In the genomic region with DNA sequence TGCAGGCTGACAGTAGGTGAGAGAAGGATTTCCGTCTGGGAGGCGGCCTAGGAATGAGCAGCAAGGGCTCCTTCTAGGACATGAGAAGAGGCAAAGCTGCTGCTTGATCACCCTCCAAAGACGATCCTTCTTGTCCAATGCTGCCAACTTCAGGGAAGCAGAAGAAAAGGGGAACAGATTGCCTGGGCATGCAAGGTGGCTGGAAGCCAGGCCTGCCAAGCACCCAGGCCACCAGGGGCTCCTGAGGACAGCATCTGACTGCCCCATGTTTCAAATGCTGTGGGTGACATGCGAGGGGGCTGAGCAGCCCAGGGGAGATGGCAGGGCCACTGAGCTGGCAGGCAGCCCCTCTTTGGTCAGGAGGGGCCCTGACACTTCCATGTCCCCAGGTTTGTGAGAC, we compare ENCODE assay signal across 22 cellular contexts. TPM values are rescaled to one million over a fixed set of nuclear protein-coding genes. Genes with fewer than 3 reads are reported as not detected.
A peak's percentile ranks its signal among the peaks of the same experiment; 100 is the strongest.
DNase-seq lines count a peak whose midpoint lies in the region; ATAC-seq and TF ChIP-seq lines count a peak whose summit lies in the region.
"Had no signal": no experiment of that assay in that cellular context is flagged by ENCODE, and none has a peak within 500 bp of the region (broad histone marks: within the 10 kb centered on the region; RNA-seq: fewer than 3 reads in every experiment).

No MANE protein-coding gene starts in this region.

- H3K36me3 Mint-ChIP-seq in brain = no peaks in the 10 kb centered on the region
- no peaks in the 10 kb centered on the region for H3K36me3 Mint-ChIP-seq in activated CD8-positive, alpha-beta T cell treated with anti-CD3 and anti-CD28 coated beads, Interleukin-2, amount 10 ng/mL, durations not matched to agents 7 days and 5 days (ENCODE audit: low read depth)
- H3K36me3 Mint-ChIP-seq: IgD-negative memory B cell had no signal

- peak overlapping the region in 3 of 5 experiments; percentile 63 to 91 (median 83) for H3K27ac Mint-ChIP-seq in brain
- H3K27ac Mint-ChIP-seq in activated CD8-positive, alpha-beta T cell treated with anti-CD3 and anti-CD28 coated beads, Interleukin-2, amount 10 ng/mL, durations not matched to agents 7 days and 5 days = no peak overlapping the region
- H3K27ac Mint-ChIP-seq: CD4-positive, alpha-beta T cell; GM23338 had no signal

- TF ChIP-seq CTCF in brain (conservative IDR thresholded peaks at IDR 0.05) (no peak), prostate gland (IDR thresholded peaks at IDR 0.05) (no peak), lower leg skin (IDR thresholded peaks at IDR 0.05) (no peak)

- no peak overlapping the region for H3K27ac ChIP-seq in prostate gland

- CTCF ChIA-PET in activated CD8-positive, alpha-beta T cell treated with anti-CD3 and anti-CD28 coated beads, Interleukin-2, amount 10 ng/mL, durations not matched to agents 7 days and 5 days (lab: Charles Lee) = no interaction called here

- no peak for TF ChIP-seq POLR2A in prostate gland (IDR thresholded peaks at IDR 0.05)
- no peak for TF ChIP-seq POLR2A in lower leg skin (IDR thresholded peaks at IDR 0.05)

- H3K4me1 ChIP-seq in iPS-15b (ENCODE audit: control insufficient read depth, insufficient read depth, low read length) (no peaks in the 10 kb centered on the region), prostate gland (replicated peaks) (no peaks in the 10 kb centered on the region)

- peaks cover 4% of the 10 kb centered on the region for H3K27me3 Mint-ChIP-seq in brain
- peaks cover 14% of the 10 kb centered on the region for H3K27me3 Mint-ChIP-seq in activated CD8-positive, alpha-beta T cell treated with anti-CD3 and anti-CD28 coated beads, Interleukin-2, amount 10 ng/mL, durations not matched to agents 7 days and 5 days (ENCODE audit: low read depth)

- no peaks in the 10 kb centered on the region for H3K9me3 Mint-ChIP-seq in brain
- no peaks in the 10 kb centered on the region for H3K9me3 Mint-ChIP-seq in activated CD8-positive, alpha-beta T cell treated with anti-CD3 and anti-CD28 coated beads, Interleukin-2, amount 10 ng/mL, durations not matched to agents 7 days and 5 days (ENCODE audit: insufficient read depth)
- H3K9me3 Mint-ChIP-seq: CD4-positive, alpha-beta T cell; GM23338 had no signal

- H3K9me3 ChIP-seq in iPS-15b (ENCODE audit: control insufficient read depth, insufficient read depth, low read length) (no peaks in the 10 kb centered on the region), prostate gland (no peaks in the 10 kb centered on the region)
- H3K9me3 ChIP-seq: Caco-2 had no signal

- H3K27me3 ChIP-seq in iPS-15b (ENCODE audit: control insufficient read depth, insufficient read depth, low read length) = no peaks in the 10 kb centered on the region
- no peaks in the 10 kb centered on the region for H3K27me3 ChIP-seq in prostate gland (replicated peaks; ENCODE audit: insufficient read depth)

- no peak overlapping the region for H3K4me3 Mint-ChIP-seq in brain
- no peak overlapping the region for H3K4me3 Mint-ChIP-seq in activated CD8-positive, alpha-beta T cell treated with anti-CD3 and anti-CD28 coated beads, Interleukin-2, amount 10 ng/mL, durations not matched to agents 7 days and 5 days
- H3K4me3 Mint-ChIP-seq: CD4-positive, alpha-beta T cell; GM23338; IgD-negative memory B cell had no signal

- peaks cover 51% of the 10 kb centered on the region for H3K4me1 Mint-ChIP-seq in brain
- no peaks in the 10 kb centered on the region for H3K4me1 Mint-ChIP-seq in activated CD8-positive, alpha-beta T cell treated with anti-CD3 and anti-CD28 coated beads, Interleukin-2, amount 10 ng/mL, durations not matched to agents 7 days and 5 days (ENCODE audit: low read depth)

- POLR2A ChIA-PET in activated CD8-positive, alpha-beta T cell treated with anti-CD3 and anti-CD28 coated beads, Interleukin-2, amount 10 ng/mL, durations not matched to agents 7 days and 5 days (lab: Charles Lee) = no interaction called here

- intact Hi-C loops in prostate gland (cut with DNase I) = no loop called here
- intact Hi-C loops in lower leg skin (cut with DNase I; ENCODE audit: low total_unique reads) = no loop called here

- peak overlapping the region; percentile 12 for H3K9ac ChIP-seq in iPS-15b (ENCODE audit: low read depth, low read length)

- DNase-seq in NCI-H1694 treated with DMSO at 0.1 percent for 48 hours (lab: John Stamatoyannopoulos, UW) (peak; percentile 13), NCI-H1694 (lab: John Stamatoyannopoulos, UW) (no peak), prostate gland (ENCODE audit: low spot score) (peak; percentile 50), lower leg skin (ENCODE audit: low spot score in 2 of 2) (no peak), HCEC 1CT (no peak)
- DNase-seq in activated CD8-positive, alpha-beta T cell treated with anti-CD3 and anti-CD28 coated beads, Interleukin-2, amount 10 ng/mL, durations not matched to agents 7 days and 5 days = no peak
- DNase-seq: Caco-2; CD4-positive, alpha-beta T cell; EL; Karpas-422; NCI-H1092 treated with DMSO at 0.1 percent for 48 hours; NCI-H146; NCI-H2081 treated with DMSO at 0.1 percent for 48 hours; NCI-H510A; NCI-H748 treated with DMSO at 0.1 percent for 48 hours; SIG-M5 had no signal

- no peak for ATAC-seq in activated CD8-positive, alpha-beta T cell treated with anti-CD3 and anti-CD28 coated beads, Interleukin-2, amount 10 ng/mL, durations not matched to agents 7 days and 5 days
- ATAC-seq: GM23338 had no signal

- 45% methylated on average over 4 of the region's 4 CpGs for WGBS in prostate gland
- 40 to 45% methylated on average over 4 of the region's 4 CpGs for WGBS in lower leg skin, 2 donors

- no peak overlapping the region for H3K4me3 ChIP-seq in iPS-15b (ENCODE audit: low read depth, low read length)
- H3K4me3 ChIP-seq in prostate gland = no peak overlapping the region
- no peak overlapping the region for H3K4me3 ChIP-seq in lower leg skin (ENCODE audit: low read depth, poor library complexity, severe bottlenecking)
- H3K4me3 ChIP-seq: GM23338 had no signal

- H3K36me3 ChIP-seq in iPS-15b (ENCODE audit: control insufficient read depth, insufficient read depth, low read length) (no peaks in the 10 kb centered on the region), prostate gland (no peaks in the 10 kb centered on the region)

RNA-seq across cellular contexts. Expression of gene GRIP2, which starts 3.3 kb away (rescaled TPM):
- polyA plus RNA-seq in brain (ENCODE audit: insufficient read depth, low read depth, low replicate concordance) = 0.54 TPM
- total RNA-seq in prostate gland (under 1 TPM; 0.27 to 0.62 TPM), lower leg skin (1 to 10 TPM in 3 of 4 donors, under 1 TPM in 1; 0.89 to 5.2 (median 2.3) TPM)
- total RNA-seq in activated CD8-positive, alpha-beta T cell treated with anti-CD3 and anti-CD28 coated beads, Interleukin-2, amount 10 ng/mL, durations not matched to agents 7 days and 5 days = not detected
- total RNA-seq: A172; CD4-positive, alpha-beta T cell; MCF 10A had no signal
- polyA plus RNA-seq: IgD-negative memory B cell had no signal

Comparison
In these comparisons a context has a peak if more than half of its experiments do, and no peak if none do; other contexts are left out.
1. DNase-seq: peak in NCI-H1694 treated with DMSO at 0.1 percent for 48 hours (single experiment) and prostate gland (single experiment); none in NCI-H1694 (single experiment), lower leg skin (0 of 2), HCEC 1CT (single experiment) and activated CD8-positive, alpha-beta T cell treated with anti-CD3 and anti-CD28 coated beads, Interleukin-2, amount 10 ng/mL, durations not matched to agents 7 days and 5 days (single experiment).